Comparison of ENCODE assay signal across 1 cellular context in the genomic region with DNA sequence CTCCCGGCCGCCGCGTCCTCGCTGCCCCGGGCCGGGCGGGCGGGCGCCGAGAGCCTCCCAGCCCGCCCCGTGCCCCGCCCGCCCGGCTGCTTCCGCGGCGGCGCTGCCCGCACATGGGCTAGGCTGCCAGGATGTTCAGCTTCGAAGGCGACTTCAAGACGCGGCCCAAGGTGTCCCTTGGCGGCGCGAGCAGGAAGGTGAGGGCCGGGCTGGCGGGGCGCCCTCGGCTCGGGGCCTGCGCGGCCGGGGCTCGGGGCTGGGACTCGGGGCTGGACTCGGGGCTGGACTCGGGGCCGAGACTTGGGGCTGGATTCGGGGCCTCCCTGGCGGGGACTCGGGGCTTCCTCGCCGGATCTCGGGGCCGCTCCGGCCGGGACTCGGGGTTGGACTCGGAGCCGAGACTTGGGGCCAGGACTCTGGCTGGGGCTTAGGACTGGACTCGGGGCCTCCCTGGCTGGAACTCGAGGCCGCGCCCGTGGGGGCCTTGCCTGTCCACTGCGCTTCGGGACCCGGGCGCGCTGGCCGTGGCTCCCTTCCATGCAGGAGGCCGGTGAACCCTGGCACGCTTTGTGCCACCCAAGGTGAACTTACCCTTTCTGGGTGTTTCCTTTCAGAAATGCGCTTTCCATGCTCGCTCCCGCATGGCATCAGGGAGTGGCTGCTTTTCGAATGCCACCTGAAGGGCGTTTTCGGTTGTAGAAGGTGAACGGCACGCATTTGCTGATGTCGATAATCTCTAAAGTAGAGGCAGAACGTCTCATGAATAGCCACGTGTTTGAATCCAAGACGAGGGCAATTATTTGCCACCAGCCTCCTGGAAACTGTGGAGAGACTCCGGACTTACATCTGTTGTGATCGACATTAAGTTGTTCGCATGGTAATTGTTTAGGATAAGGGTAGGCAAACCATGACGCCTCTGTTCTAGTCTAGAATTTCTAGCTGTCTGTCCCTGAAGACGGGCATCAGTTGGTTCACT.
TF ChIP-seq lines count a peak whose summit lies in the region.

No MANE protein-coding gene starts in this region.

TF ChIP-seq in K562, 482 proteins besides CTCF, POLR2A, EP300 and RAD21 (continued from another document and continues in another):
- TF ChIP-seq, protein P1, sequence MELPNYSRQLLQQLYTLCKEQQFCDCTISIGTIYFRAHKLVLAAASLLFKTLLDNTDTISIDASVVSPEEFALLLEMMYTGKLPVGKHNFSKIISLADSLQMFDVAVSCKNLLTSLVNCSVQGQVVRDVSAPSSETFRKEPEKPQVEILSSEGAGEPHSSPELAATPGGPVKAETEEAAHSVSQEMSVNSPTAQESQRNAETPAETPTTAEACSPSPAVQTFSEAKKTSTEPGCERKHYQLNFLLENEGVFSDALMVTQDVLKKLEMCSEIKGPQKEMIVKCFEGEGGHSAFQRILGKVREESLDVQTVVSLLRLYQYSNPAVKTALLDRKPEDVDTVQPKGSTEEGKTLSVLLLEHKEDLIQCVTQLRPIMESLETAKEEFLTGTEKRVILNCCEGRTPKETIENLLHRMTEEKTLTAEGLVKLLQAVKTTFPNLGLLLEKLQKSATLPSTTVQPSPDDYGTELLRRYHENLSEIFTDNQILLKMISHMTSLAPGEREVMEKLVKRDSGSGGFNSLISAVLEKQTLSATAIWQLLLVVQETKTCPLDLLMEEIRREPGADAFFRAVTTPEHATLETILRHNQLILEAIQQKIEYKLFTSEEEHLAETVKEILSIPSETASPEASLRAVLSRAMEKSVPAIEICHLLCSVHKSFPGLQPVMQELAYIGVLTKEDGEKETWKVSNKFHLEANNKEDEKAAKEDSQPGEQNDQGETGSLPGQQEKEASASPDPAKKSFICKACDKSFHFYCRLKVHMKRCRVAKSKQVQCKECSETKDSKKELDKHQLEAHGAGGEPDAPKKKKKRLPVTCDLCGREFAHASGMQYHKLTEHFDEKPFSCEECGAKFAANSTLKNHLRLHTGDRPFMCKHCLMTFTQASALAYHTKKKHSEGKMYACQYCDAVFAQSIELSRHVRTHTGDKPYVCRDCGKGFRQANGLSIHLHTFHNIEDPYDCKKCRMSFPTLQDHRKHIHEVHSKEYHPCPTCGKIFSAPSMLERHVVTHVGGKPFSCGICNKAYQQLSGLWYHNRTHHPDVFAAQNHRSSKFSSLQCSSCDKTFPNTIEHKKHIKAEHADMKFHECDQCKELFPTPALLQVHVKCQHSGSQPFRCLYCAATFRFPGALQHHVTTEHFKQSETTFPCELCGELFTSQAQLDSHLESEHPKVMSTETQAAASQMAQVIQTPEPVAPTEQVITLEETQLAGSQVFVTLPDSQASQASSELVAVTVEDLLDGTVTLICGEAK (IDR thresholded peaks at IDR 0.05): peak; percentile 41; the same call in 1 of the 2 replicates
- TF ChIP-seq, protein P1 (CRISPR knock-in tag; IDR thresholded peaks at IDR 0.05): no peak
- TF ChIP-seq ZNF121 (CRISPR knock-in tag; conservative IDR thresholded peaks at IDR 0.05) (no peak), TGIF2 (CRISPR knock-in tag; IDR thresholded peaks at IDR 0.05) (peak; percentile 55; the same call in 1 of the 2 replicates), ZNF3 (CRISPR knock-in tag; IDR thresholded peaks at IDR 0.05) (no peak), BRD4 (IDR thresholded peaks at IDR 0.05) (peak; percentile 70; the same call in 1 of the 2 replicates), GTF2E2 (tag; IDR thresholded peaks at IDR 0.05) (0 out of 2 replicates have a peak, but pooled peaks have one; percentile 4), XRCC5 (IDR thresholded peaks at IDR 0.05; ENCODE audit: low read depth, low read length) (0 out of 2 replicates have a peak, but pooled peaks have one; percentile 6), SAP30 (IDR thresholded peaks at IDR 0.05; ENCODE audit: borderline replicate concordance, insufficient read depth, low read depth, low read length, poor library complexity, severe bottlenecking) (peak; percentile 75), ZNF311 (CRISPR knock-in tag; IDR thresholded peaks at IDR 0.05) (no peak), PCBP1 (IDR thresholded peaks at IDR 0.05; ENCODE audit: low read depth, low read length, poor library complexity, severe bottlenecking) (peak; percentile 80), ZNF780A (CRISPR knock-in tag; IDR thresholded peaks at IDR 0.05) (no peak), RBFOX2 (IDR thresholded peaks at IDR 0.05; ENCODE audit: low read depth, low read length) (peak; percentile 38; the same call in 1 of the 2 replicates), JUND (IDR thresholded peaks at IDR 0.05; ENCODE audit: borderline replicate concordance, low read depth, low read length) (no peak), JUND (tag; IDR thresholded peaks at IDR 0.05; ENCODE audit: borderline replicate concordance, low read depth, low read length) (no peak), ARHGAP35 (IDR thresholded peaks at IDR 0.05; ENCODE audit: partially characterized antibody) (no peak), ERF (CRISPR knock-in tag; IDR thresholded peaks at IDR 0.05) (peak; percentile 46; the same call in 1 of the 2 replicates), MAZ (CRISPR knock-in tag; conservative IDR thresholded peaks at IDR 0.05 in 1 of 2, IDR thresholded peaks at IDR 0.05 in 1 of 2) (0 out of 4 replicates have a peak, but pooled peaks of 1 of the 2 experiments have one; percentile 19), ZNF124 (CRISPR knock-in tag; IDR thresholded peaks at IDR 0.05) (0 out of 2 replicates have a peak, but pooled peaks have one; percentile 16), CBX1 (IDR thresholded peaks at IDR 0.05; ENCODE audit: low read depth) (0 out of 2 replicates have a peak, but pooled peaks have one; percentile 0), PHB (CRISPR knock-in tag; IDR thresholded peaks at IDR 0.05) (no peak), SMARCB1 (IDR thresholded peaks at IDR 0.05; ENCODE audit: insufficient read length, low read depth) (no peak), CBX3 (IDR thresholded peaks at IDR 0.05; ENCODE audit: borderline replicate concordance in 1 of 2, low read length in 2 of 2) (peak in 1 of 2 experiments; percentile 27; a peak in 2 of 3 replicates), RBBP5 (IDR thresholded peaks at IDR 0.05; ENCODE audit: borderline replicate concordance, insufficient read depth, low read length, poor library complexity, severe bottlenecking) (peak; percentile 86), ZNF175 (CRISPR knock-in tag; IDR thresholded peaks at IDR 0.05; ENCODE audit: low read depth) (peak; percentile 2; the same call in 1 of the 2 replicates)
- TF ChIP-seq, protein P2, sequence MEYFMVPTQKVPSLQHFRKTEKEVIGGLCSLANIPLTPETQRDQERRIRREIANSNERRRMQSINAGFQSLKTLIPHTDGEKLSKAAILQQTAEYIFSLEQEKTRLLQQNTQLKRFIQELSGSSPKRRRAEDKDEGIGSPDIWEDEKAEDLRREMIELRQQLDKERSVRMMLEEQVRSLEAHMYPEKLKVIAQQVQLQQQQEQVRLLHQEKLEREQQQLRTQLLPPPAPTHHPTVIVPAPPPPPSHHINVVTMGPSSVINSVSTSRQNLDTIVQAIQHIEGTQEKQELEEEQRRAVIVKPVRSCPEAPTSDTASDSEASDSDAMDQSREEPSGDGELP (CRISPR knock-in tag; IDR thresholded peaks at IDR 0.05; ENCODE audit: borderline replicate concordance): peak; percentile 35; the same call in 1 of the 2 replicates
- TF ChIP-seq, protein P3, sequence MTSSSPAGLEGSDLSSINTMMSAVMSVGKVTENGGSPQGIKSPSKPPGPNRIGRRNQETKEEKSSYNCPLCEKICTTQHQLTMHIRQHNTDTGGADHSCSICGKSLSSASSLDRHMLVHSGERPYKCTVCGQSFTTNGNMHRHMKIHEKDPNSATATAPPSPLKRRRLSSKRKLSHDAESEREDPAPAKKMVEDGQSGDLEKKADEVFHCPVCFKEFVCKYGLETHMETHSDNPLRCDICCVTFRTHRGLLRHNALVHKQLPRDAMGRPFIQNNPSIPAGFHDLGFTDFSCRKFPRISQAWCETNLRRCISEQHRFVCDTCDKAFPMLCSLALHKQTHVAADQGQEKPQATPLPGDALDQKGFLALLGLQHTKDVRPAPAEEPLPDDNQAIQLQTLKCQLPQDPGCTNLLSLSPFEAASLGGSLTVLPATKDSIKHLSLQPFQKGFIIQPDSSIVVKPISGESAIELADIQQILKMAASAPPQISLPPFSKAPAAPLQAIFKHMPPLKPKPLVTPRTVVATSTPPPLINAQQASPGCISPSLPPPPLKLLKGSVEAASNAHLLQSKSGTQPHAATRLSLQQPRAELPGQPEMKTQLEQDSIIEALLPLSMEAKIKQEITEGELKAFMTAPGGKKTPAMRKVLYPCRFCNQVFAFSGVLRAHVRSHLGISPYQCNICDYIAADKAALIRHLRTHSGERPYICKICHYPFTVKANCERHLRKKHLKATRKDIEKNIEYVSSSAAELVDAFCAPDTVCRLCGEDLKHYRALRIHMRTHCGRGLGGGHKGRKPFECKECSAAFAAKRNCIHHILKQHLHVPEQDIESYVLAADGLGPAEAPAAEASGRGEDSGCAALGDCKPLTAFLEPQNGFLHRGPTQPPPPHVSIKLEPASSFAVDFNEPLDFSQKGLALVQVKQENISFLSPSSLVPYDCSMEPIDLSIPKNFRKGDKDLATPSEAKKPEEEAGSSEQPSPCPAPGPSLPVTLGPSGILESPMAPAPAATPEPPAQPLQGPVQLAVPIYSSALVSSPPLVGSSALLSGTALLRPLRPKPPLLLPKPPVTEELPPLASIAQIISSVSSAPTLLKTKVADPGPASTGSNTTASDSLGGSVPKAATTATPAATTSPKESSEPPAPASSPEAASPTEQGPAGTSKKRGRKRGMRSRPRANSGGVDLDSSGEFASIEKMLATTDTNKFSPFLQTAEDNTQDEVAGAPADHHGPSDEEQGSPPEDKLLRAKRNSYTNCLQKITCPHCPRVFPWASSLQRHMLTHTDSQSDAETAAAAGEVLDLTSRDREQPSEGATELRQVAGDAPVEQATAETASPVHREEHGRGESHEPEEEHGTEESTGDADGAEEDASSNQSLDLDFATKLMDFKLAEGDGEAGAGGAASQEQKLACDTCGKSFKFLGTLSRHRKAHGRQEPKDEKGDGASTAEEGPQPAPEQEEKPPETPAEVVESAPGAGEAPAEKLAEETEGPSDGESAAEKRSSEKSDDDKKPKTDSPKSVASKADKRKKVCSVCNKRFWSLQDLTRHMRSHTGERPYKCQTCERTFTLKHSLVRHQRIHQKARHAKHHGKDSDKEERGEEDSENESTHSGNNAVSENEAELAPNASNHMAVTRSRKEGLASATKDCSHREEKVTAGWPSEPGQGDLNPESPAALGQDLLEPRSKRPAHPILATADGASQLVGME (CRISPR knock-in tag; IDR thresholded peaks at IDR 0.05): 0 out of 2 replicates have a peak, but pooled peaks have one; percentile 48
- TF ChIP-seq, protein P4, sequence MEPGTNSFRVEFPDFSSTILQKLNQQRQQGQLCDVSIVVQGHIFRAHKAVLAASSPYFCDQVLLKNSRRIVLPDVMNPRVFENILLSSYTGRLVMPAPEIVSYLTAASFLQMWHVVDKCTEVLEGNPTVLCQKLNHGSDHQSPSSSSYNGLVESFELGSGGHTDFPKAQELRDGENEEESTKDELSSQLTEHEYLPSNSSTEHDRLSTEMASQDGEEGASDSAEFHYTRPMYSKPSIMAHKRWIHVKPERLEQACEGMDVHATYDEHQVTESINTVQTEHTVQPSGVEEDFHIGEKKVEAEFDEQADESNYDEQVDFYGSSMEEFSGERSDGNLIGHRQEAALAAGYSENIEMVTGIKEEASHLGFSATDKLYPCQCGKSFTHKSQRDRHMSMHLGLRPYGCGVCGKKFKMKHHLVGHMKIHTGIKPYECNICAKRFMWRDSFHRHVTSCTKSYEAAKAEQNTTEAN (CRISPR knock-in tag; IDR thresholded peaks at IDR 0.05): no peak
- TF ChIP-seq, protein P5, sequence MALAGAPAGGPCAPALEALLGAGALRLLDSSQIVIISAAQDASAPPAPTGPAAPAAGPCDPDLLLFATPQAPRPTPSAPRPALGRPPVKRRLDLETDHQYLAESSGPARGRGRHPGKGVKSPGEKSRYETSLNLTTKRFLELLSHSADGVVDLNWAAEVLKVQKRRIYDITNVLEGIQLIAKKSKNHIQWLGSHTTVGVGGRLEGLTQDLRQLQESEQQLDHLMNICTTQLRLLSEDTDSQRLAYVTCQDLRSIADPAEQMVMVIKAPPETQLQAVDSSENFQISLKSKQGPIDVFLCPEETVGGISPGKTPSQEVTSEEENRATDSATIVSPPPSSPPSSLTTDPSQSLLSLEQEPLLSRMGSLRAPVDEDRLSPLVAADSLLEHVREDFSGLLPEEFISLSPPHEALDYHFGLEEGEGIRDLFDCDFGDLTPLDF (CRISPR knock-in tag; IDR thresholded peaks at IDR 0.05): no peak
- TF ChIP-seq, protein P6, sequence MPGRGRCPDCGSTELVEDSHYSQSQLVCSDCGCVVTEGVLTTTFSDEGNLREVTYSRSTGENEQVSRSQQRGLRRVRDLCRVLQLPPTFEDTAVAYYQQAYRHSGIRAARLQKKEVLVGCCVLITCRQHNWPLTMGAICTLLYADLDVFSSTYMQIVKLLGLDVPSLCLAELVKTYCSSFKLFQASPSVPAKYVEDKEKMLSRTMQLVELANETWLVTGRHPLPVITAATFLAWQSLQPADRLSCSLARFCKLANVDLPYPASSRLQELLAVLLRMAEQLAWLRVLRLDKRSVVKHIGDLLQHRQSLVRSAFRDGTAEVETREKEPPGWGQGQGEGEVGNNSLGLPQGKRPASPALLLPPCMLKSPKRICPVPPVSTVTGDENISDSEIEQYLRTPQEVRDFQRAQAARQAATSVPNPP (IDR thresholded peaks at IDR 0.05; ENCODE audit: borderline replicate concordance, insufficient read depth, insufficient read length): no peak
